Comparison of ENCODE assay signal across 16 cellular contexts in the genomic region with DNA sequence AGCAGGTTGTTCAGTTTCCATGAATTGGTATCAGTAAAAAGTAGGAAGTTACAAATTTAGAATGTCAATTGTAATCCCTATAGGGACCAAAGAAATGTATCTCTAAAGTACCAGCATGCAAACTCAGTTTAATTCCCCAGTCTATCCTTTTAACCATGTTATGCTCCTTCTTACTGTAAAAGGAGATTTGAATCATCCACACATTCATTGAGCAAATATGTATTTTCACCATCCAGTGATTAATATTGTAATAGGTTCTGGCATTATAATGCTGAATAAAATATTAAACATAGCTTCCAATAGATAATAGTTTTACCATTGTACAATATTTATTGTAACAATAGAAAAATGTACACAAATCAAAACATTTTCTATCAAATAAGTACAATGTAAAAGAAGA.
"Had no signal": no experiment of that assay in that cellular context is flagged by ENCODE, and none has a peak within 500 bp of the region (broad histone marks: within the 10 kb centered on the region; RNA-seq: fewer than 3 reads in every experiment).

No MANE protein-coding gene starts in this region.

- H3K9me3 ChIP-seq: colonic mucosa, prostate gland had no signal

- H3K27me3 ChIP-seq: colonic mucosa, esophagus squamous epithelium had no signal

- H3K4me3 ChIP-seq: colonic mucosa, esophagus squamous epithelium, prostate gland, SK-N-MC had no signal

- H3K27me3 Mint-ChIP-seq: activated T-helper 17 cell treated with anti-CD3 and anti-CD28 coated beads, Interleukin-2, amount 50 U/mL, for 72 hours had no signal

- H3K4me1 Mint-ChIP-seq: activated T-helper 17 cell treated with anti-CD3 and anti-CD28 coated beads, Interleukin-2, amount 50 U/mL, for 72 hours; nephron had no signal

- H3K27ac Mint-ChIP-seq: activated T-helper 17 cell treated with anti-CD3 and anti-CD28 coated beads, Interleukin-2, amount 50 U/mL, for 72 hours; nephron had no signal

- H3K36me3 ChIP-seq: colonic mucosa, esophagus squamous epithelium, prostate gland had no signal

- DNase-seq: activated CD4-positive, alpha-beta T cell treated with anti-CD3 and anti-CD28 coated beads, Interleukin-2, amount 50 U/mL, for 48 hours; activated naive CD4-positive, alpha-beta T cell treated with Interleukin-2 at 50 U/mL for 16 hours; central memory CD4-positive, alpha-beta T cell; colonic mucosa; esophagus squamous epithelium; hypothalamus; right cardiac atrium; small intestine; stimulated activated CD4-positive, alpha-beta T cell treated with anti-CD3 and anti-CD28 coated beads, Interleukin-4, amount 100 ng/mL, for 24 hours; stimulated activated naive CD4-positive, alpha-beta T cell treated with Interleukin-2 at 50 U/mL for 16 hours; trophoblast cell had no signal

- H3K4me3 Mint-ChIP-seq: activated T-helper 17 cell treated with anti-CD3 and anti-CD28 coated beads, Interleukin-2, amount 50 U/mL, for 72 hours; nephron had no signal

- H3K4me1 ChIP-seq: colonic mucosa, esophagus squamous epithelium, prostate gland had no signal

- H3K27ac ChIP-seq: colonic mucosa, esophagus squamous epithelium, prostate gland, SK-N-MC, VCaP had no signal

- ATAC-seq: activated T-helper 17 cell treated with anti-CD3 and anti-CD28 coated beads, Interleukin-2, amount 50 U/mL, for 72 hours; right cardiac atrium had no signal

- FAIRE-seq: small intestine had no signal
